11 cellular contexts compared by ENCODE assay signal in genomic region chr19:55679343-55680257, GRCh38. TPM values are rescaled to one million over a fixed set of nuclear protein-coding genes. Genes with fewer than 3 reads are reported as not detected.
DNase-seq lines count a peak whose midpoint lies in the region; ATAC-seq and TF ChIP-seq lines count a peak whose summit lies in the region.
"Had no signal": no experiment of that assay in that cellular context is flagged by ENCODE, and none has a peak within 500 bp of the region (broad histone marks: within the 10 kb centered on the region; RNA-seq: fewer than 3 reads in every experiment).

No MANE protein-coding gene starts in this region.

- DNase-seq in CD14-positive monocyte (ENCODE audit: low spot score) (no peak), kidney glomerular epithelial cell (lab: John Stamatoyannopoulos, UW) (peak; percentile 13), NCI-H1417 (lab: John Stamatoyannopoulos, UW) (no peak), immature natural killer cell (no peak), AG08395 (ENCODE audit: low spot score) (no peak)
- DNase-seq in activated CD8-positive, alpha-beta T cell treated with anti-CD3 and anti-CD28 coated beads, Interleukin-2, amount 10 ng/mL, durations not matched to agents 7 days and 5 days, result no peak
- DNase-seq: dorsolateral prefrontal cortex, head of caudate nucleus, NCI-H187 had no signal

- CTCF ChIA-PET in activated CD8-positive, alpha-beta T cell treated with anti-CD3 and anti-CD28 coated beads, Interleukin-2, amount 10 ng/mL, durations not matched to agents 7 days and 5 days (lab: Charles Lee), result no interaction called here

- no peak overlapping the region for H3K4me3 Mint-ChIP-seq in CD14-positive monocyte
- no peak overlapping the region for H3K4me3 Mint-ChIP-seq in activated CD8-positive, alpha-beta T cell treated with anti-CD3 and anti-CD28 coated beads, Interleukin-2, amount 10 ng/mL, durations not matched to agents 7 days and 5 days
- H3K4me3 Mint-ChIP-seq in immature natural killer cell, result no peak overlapping the region

- no peak for ATAC-seq in activated CD8-positive, alpha-beta T cell treated with anti-CD3 and anti-CD28 coated beads, Interleukin-2, amount 10 ng/mL, durations not matched to agents 7 days and 5 days
- no peak for ATAC-seq in HG02571 (IDR thresholded peaks at IDR 0.05; ENCODE audit: unreplicated experiment)

- H3K27ac Mint-ChIP-seq in CD14-positive monocyte (peak overlapping the region in 5 of 7 donors; percentile 17 to 98 (median 93)), immature natural killer cell (no peak overlapping the region)
- peak overlapping the region; percentile 18 for H3K27ac Mint-ChIP-seq in activated CD8-positive, alpha-beta T cell treated with anti-CD3 and anti-CD28 coated beads, Interleukin-2, amount 10 ng/mL, durations not matched to agents 7 days and 5 days

- peaks cover 52% of the 10 kb centered on the region for H3K4me1 Mint-ChIP-seq in CD14-positive monocyte
- peaks cover 40% of the 10 kb centered on the region for H3K4me1 Mint-ChIP-seq in activated CD8-positive, alpha-beta T cell treated with anti-CD3 and anti-CD28 coated beads, Interleukin-2, amount 10 ng/mL, durations not matched to agents 7 days and 5 days (ENCODE audit: low read depth)
- peaks cover 39 to 44% of the 10 kb centered on the region in 2 donors for H3K4me1 Mint-ChIP-seq in immature natural killer cell

- TF ChIP-seq POLR2A in GM19193 (IDR thresholded peaks at IDR 0.05; ENCODE audit: extremely low read depth, insufficient read depth, insufficient read length), result peak; percentile 6

- POLR2A ChIA-PET in activated CD8-positive, alpha-beta T cell treated with anti-CD3 and anti-CD28 coated beads, Interleukin-2, amount 10 ng/mL, durations not matched to agents 7 days and 5 days (lab: Charles Lee), result no interaction called here

- intact Hi-C loops in CD14-positive monocyte (cut with micrococcal nuclease), result no loop called here

- H3K36me3 Mint-ChIP-seq in CD14-positive monocyte (peaks cover 57 to 69% of the 10 kb centered on the region in 2 donors), immature natural killer cell (no peaks in the 10 kb centered on the region)
- H3K36me3 Mint-ChIP-seq in activated CD8-positive, alpha-beta T cell treated with anti-CD3 and anti-CD28 coated beads, Interleukin-2, amount 10 ng/mL, durations not matched to agents 7 days and 5 days (ENCODE audit: low read depth), result peaks cover 47% of the 10 kb centered on the region

- no peaks in the 10 kb centered on the region for H3K27me3 Mint-ChIP-seq in CD14-positive monocyte (ENCODE audit: low read depth in 3 of 3)
- no peaks in the 10 kb centered on the region for H3K27me3 Mint-ChIP-seq in activated CD8-positive, alpha-beta T cell treated with anti-CD3 and anti-CD28 coated beads, Interleukin-2, amount 10 ng/mL, durations not matched to agents 7 days and 5 days (ENCODE audit: low read depth)
- H3K27me3 Mint-ChIP-seq in immature natural killer cell (ENCODE audit: low read depth in 3 of 3), result peaks cover 3 to 12% (median 8%) of the 10 kb centered on the region in 3 donors

- no peak for TF ChIP-seq CTCF in CD14-positive monocyte (IDR thresholded peaks at IDR 0.05)

- H3K9me3 Mint-ChIP-seq in CD14-positive monocyte (no peaks in the 10 kb centered on the region), immature natural killer cell (no peaks in the 10 kb centered on the region)
- no peaks in the 10 kb centered on the region for H3K9me3 Mint-ChIP-seq in activated CD8-positive, alpha-beta T cell treated with anti-CD3 and anti-CD28 coated beads, Interleukin-2, amount 10 ng/mL, durations not matched to agents 7 days and 5 days (ENCODE audit: insufficient read depth)

RNA-seq across cellular contexts. Expression of gene EPN1, which starts 4.6 kb away (rescaled TPM):
- polyA plus RNA-seq in CD14-positive monocyte (10 to 100 TPM; 18.7 to 19.2 TPM), immature natural killer cell (10 to 100 TPM in 1 of 3 donors, 1 to 10 TPM in 2; 3.0 to 15.3 (median 3.7) TPM)
- 10 to 100 TPM; 63.6 to 67.0 TPM for total RNA-seq in activated CD8-positive, alpha-beta T cell treated with anti-CD3 and anti-CD28 coated beads, Interleukin-2, amount 10 ng/mL, durations not matched to agents 7 days and 5 days

RNA-seq across cellular contexts. Expression of gene U2AF2, which starts 24.8 kb away (rescaled TPM):
- 1 to 10 TPM; 5.3 to 5.4 TPM for polyA plus RNA-seq in CD14-positive monocyte
- 100 to 1,000 TPM; 296 to 321 TPM for total RNA-seq in activated CD8-positive, alpha-beta T cell treated with anti-CD3 and anti-CD28 coated beads, Interleukin-2, amount 10 ng/mL, durations not matched to agents 7 days and 5 days
- polyA plus RNA-seq in immature natural killer cell, result 10 to 100 TPM in 1 of 3 donors, 1 to 10 TPM in 2; 3.1 to 17.0 (median 8.0) TPM

RNA-seq across cellular contexts. Expression of gene CCDC106, which starts 31.6 kb away (rescaled TPM):
- polyA plus RNA-seq in CD14-positive monocyte, result 1 to 10 TPM in 1 of 2 donors, under 1 TPM in 1; 0.74 to 1.2 TPM
- 1 to 10 TPM; 8.7 to 9.4 TPM for total RNA-seq in activated CD8-positive, alpha-beta T cell treated with anti-CD3 and anti-CD28 coated beads, Interleukin-2, amount 10 ng/mL, durations not matched to agents 7 days and 5 days
- 1 to 10 TPM in 2 of 3 donors, not detected in 1; 1.1 to 1.7 TPM for polyA plus RNA-seq in immature natural killer cell

RNA-seq across cellular contexts. Expression of gene ZNF581, which starts 36.2 kb away (rescaled TPM):
- polyA plus RNA-seq in CD14-positive monocyte (10 to 100 TPM; 29.4 to 31.6 TPM), immature natural killer cell (10 to 100 TPM in 2 of 3 donors, 1 to 10 TPM in 1; 8.4 to 24.9 (median 20.6) TPM)
- total RNA-seq in activated CD8-positive, alpha-beta T cell treated with anti-CD3 and anti-CD28 coated beads, Interleukin-2, amount 10 ng/mL, durations not matched to agents 7 days and 5 days, result 10 to 100 TPM; 22.7 to 24.4 TPM

RNA-seq across cellular contexts. Expression of gene ZNF580, which starts 38.8 kb away (rescaled TPM):
- polyA plus RNA-seq in CD14-positive monocyte (10 to 100 TPM in 1 of 2 donors, 1 to 10 TPM in 1; 9.7 to 10.7 TPM), immature natural killer cell (10 to 100 TPM in 2 of 3 donors, 1 to 10 TPM in 1; 9.6 to 27.8 (median 13.8) TPM)
- 10 to 100 TPM; 30.2 to 32.1 TPM for total RNA-seq in activated CD8-positive, alpha-beta T cell treated with anti-CD3 and anti-CD28 coated beads, Interleukin-2, amount 10 ng/mL, durations not matched to agents 7 days and 5 days

Comparison
In these comparisons a context has a peak if more than half of its experiments do, and no peak if none do; other contexts are left out.
1. H3K27ac Mint-ChIP-seq: peak in CD14-positive monocyte (5 of 7) and activated CD8-positive, alpha-beta T cell treated with anti-CD3 and anti-CD28 coated beads, Interleukin-2, amount 10 ng/mL, durations not matched to agents 7 days and 5 days (single experiment); none in immature natural killer cell (0 of 6).